Comparison of ENCODE assay signal across 12 cellular contexts in the genomic region with DNA sequence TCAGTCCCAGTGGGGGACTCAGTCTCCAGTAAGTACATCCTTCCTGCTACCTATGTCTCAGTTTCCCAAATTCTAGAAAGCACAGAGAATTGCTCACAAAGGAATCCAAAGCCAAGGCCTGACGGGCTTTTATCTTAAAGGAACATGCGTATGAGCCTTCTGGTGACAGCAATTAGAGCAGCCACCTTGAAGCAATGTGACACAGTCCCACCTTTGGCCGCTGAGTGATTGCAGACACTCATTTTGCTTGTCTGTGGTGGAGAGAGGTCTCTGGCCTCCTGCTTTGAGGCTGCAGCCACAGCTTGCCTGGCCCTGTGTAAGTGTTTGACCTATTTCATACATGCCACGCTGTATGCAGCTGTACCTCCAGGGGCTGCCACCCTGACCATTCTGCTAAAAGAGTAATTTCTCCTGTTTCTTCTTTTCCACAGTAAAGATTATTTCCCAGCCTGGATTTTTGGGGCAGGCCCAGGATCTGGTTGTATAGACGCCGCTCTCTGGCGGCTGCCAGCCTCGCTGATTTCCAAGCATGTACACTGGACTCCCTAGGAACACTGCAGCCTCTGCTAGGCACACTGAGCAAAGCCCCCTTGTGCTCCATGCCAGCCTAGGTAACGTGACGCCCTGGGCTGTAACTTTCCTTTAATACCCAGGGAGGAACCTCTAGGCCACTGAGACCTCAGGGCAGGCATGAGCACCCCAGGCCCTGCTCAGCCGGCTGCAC. TPM values are rescaled to one million over a fixed set of nuclear protein-coding genes. Genes with fewer than 3 reads are reported as not detected.
DNase-seq lines count a peak whose midpoint lies in the region; ATAC-seq, FAIRE-seq and TF ChIP-seq lines count a peak whose summit lies in the region.
"Had no signal": no experiment of that assay in that cellular context is flagged by ENCODE, and none has a peak within 500 bp of the region (broad histone marks: within the 10 kb centered on the region; RNA-seq: fewer than 3 reads in every experiment).

No MANE protein-coding gene starts in this region.

- TF ChIP-seq RAD21 in H1 (IDR thresholded peaks at IDR 0.05 in 1 of 2, conservative IDR thresholded peaks at IDR 0.05 in 1 of 2; ENCODE audit: low read depth in 2 of 2, low read length in 2 of 2): no peak

- H3K9me3 ChIP-seq in H1 (ENCODE audit: insufficient read depth in 2 of 2, low read depth in 1 of 2, low read length in 1 of 2): no peaks in the 10 kb centered on the region
- no peaks in the 10 kb centered on the region for H3K9me3 ChIP-seq in thymus (ENCODE audit: control insufficient read depth)
- H3K9me3 ChIP-seq: tibial artery had no signal

- DNase-seq in activated naive CD4-positive, alpha-beta T cell treated with Interleukin-2 at 50 U/mL for 16 hours: no peak
- DNase-seq in activated CD4-positive, alpha-beta memory T cell treated with anti-CD3 and anti-CD28 coated beads for 36 hours: peak; percentile 40
- DNase-seq in H1 (ENCODE audit: low read depth in 1 of 2, low spot score in 2 of 2): peak in 1 of 2 experiments; percentile 57
- DNase-seq in GM20000 (ENCODE audit: low spot score): no peak
- no peak for DNase-seq in G401 (ENCODE audit: low spot score)
- DNase-seq: activated T-cell treated with anti-CD3 and anti-CD28 coated beads for 4 hours, DMS 273 treated with DMSO at 0.1 percent for 48 hours, NCI-H524 treated with DMSO at 0.1 percent for 48 hours, tibial artery had no signal

- no peak overlapping the region for H2BK12ac ChIP-seq in H1 (ENCODE audit: low read depth, low read length)

- no peak overlapping the region for H2AFZ ChIP-seq in H1 (ENCODE audit: low read length)

- H2BK5ac ChIP-seq in H1 (ENCODE audit: low read depth, low read length): peak overlapping the region; percentile 37; the same call in 1 of the 2 replicates

- no peak overlapping the region for H3K4me3 Mint-ChIP-seq in activated naive CD4-positive, alpha-beta T cell treated with anti-CD3 and anti-CD28 coated beads, Interleukin-2, amount 50 U/mL, for 24 hours
- H3K4me3 Mint-ChIP-seq in activated CD4-positive, alpha-beta memory T cell treated with anti-CD3 and anti-CD28 coated beads for 36 hours: no peak overlapping the region

- H2BK15ac ChIP-seq in H1 (ENCODE audit: low read length): peak overlapping the region; percentile 12; the same call in 1 of the 2 replicates

- no peak overlapping the region for H4K8ac ChIP-seq in H1 (ENCODE audit: extremely low read depth, insufficient read depth, low read length)

- no peaks in the 10 kb centered on the region for H3K79me2 ChIP-seq in H1 (ENCODE audit: control insufficient read depth in 1 of 2, insufficient read depth in 2 of 2, low read length in 2 of 2)

- H2BK120ac ChIP-seq in H1 (replicated peaks; ENCODE audit: low read depth, low read length): no peak overlapping the region

- WGBS in H1 (ENCODE audit: extremely low coverage in 1 of 2, insufficient coverage in 1 of 2, insufficient read length in 1 of 2, insufficient replicate concordance in 2 of 2, low coverage in 1 of 2, low lambda C conversion rate in 2 of 2, missing lambda C conversion rate in 1 of 2), 2 experiments: 80% methylated on average over 11 of the region's 11 CpGs; no CpG with 5 or more reads in 1 of the 2 experiments
- 60% methylated on average over 11 of the region's 11 CpGs for whole genome bisulfite sequencing in thymus

- H3K36me3 Mint-ChIP-seq in activated naive CD4-positive, alpha-beta T cell treated with anti-CD3 and anti-CD28 coated beads, Interleukin-2, amount 50 U/mL, for 24 hours: peaks cover 34% of the 10 kb centered on the region
- H3K36me3 Mint-ChIP-seq in activated CD4-positive, alpha-beta memory T cell treated with anti-CD3 and anti-CD28 coated beads for 36 hours: peaks cover 53% of the 10 kb centered on the region

- in situ Hi-C loops in G401 (cut with HindIII; ENCODE audit: low sequenced_read_pairs): no loop called here

- TF ChIP-seq POLR2A in H1 (IDR thresholded peaks at IDR 0.05; ENCODE audit: control extremely low read depth in 1 of 2, low read depth in 2 of 2, low read length in 2 of 2): no peak

- H4K20me1 ChIP-seq in H1 (replicated peaks in 1 of 2; ENCODE audit: control insufficient read depth in 1 of 2, insufficient read depth in 2 of 2, low read length in 2 of 2): no peaks in the 10 kb centered on the region

- no peak overlapping the region for H3K14ac ChIP-seq in H1 (ENCODE audit: insufficient read length)

- FAIRE-seq in H1 (lab: Jason Lieb, UNC): no peak

- peak overlapping the region; percentile 79 for H3K27ac Mint-ChIP-seq in activated naive CD4-positive, alpha-beta T cell treated with anti-CD3 and anti-CD28 coated beads, Interleukin-2, amount 50 U/mL, for 24 hours
- H3K27ac Mint-ChIP-seq in activated CD4-positive, alpha-beta memory T cell treated with anti-CD3 and anti-CD28 coated beads for 36 hours: no peak overlapping the region

- TF ChIP-seq EP300 in H1 (IDR thresholded peaks at IDR 0.05; ENCODE audit: borderline replicate concordance in 1 of 2, low read depth in 2 of 2, low read length in 2 of 2): no peak

- no peak overlapping the region for H2AK5ac ChIP-seq in H1 (ENCODE audit: low read depth, low read length)

- H3K4me1 Mint-ChIP-seq in activated naive CD4-positive, alpha-beta T cell treated with anti-CD3 and anti-CD28 coated beads, Interleukin-2, amount 50 U/mL, for 24 hours: peaks cover 80% of the 10 kb centered on the region
- peaks cover 71% of the 10 kb centered on the region for H3K4me1 Mint-ChIP-seq in activated CD4-positive, alpha-beta memory T cell treated with anti-CD3 and anti-CD28 coated beads for 36 hours (ENCODE audit: low read depth)

- 0 out of 2 replicates have a peak overlapping the region, but pooled peaks have one; percentile 67 for H2BK20ac ChIP-seq in H1 (ENCODE audit: low read length)

- H3K4me2 ChIP-seq in H1 (ENCODE audit: insufficient read depth in 1 of 2, low read depth in 2 of 2, low read length in 2 of 2): no peak overlapping the region

- no peaks in the 10 kb centered on the region for H3K27me3 Mint-ChIP-seq in activated naive CD4-positive, alpha-beta T cell treated with anti-CD3 and anti-CD28 coated beads, Interleukin-2, amount 50 U/mL, for 24 hours
- no peaks in the 10 kb centered on the region for H3K27me3 Mint-ChIP-seq in activated CD4-positive, alpha-beta memory T cell treated with anti-CD3 and anti-CD28 coated beads for 36 hours

- POLR2A ChIA-PET in activated CD4-positive, alpha-beta memory T cell treated with anti-CD3 and anti-CD28 coated beads for 36 hours (lab: Charles Lee): interaction anchor here (0.8 to 1.2 kb wide), 2 partner anchors 33 to 81 kb away, joined by 3 to 4 read pairs; no protein-coding TSS in a partner anchor
- POLR2A ChIA-PET in H1 (lab: Charles Lee; ENCODE audit: partially characterized antibody): no interaction called here

- H3K18ac ChIP-seq in H1 (ENCODE audit: extremely low read depth, low read length): no peak overlapping the region

- H3K4me1 ChIP-seq in H1 (replicated peaks in 1 of 4; ENCODE audit: control insufficient read depth in 3 of 4, insufficient read depth in 4 of 4, low read length in 3 of 4) (peaks cover 0 to 6% (median 3%) of the 10 kb centered on the region in 4 experiments; a peak in 4 of 7 replicates), thymus (ENCODE audit: control insufficient read depth, insufficient read depth, low read length) (peaks cover 60% of the 10 kb centered on the region)
- H3K4me1 ChIP-seq: tibial artery had no signal

- no peaks in the 10 kb centered on the region for H3K23me2 ChIP-seq in H1 (ENCODE audit: low read depth, low read length)

- peaks cover 0 to 7% (median 0%) of the 10 kb centered on the region in 4 experiments; a peak in 3 of 7 replicates for H3K27me3 ChIP-seq in H1 (replicated peaks in 1 of 4; ENCODE audit: control insufficient read depth in 3 of 4, extremely low read depth in 1 of 4, insufficient read depth in 3 of 4, low read length in 3 of 4)
- H3K27me3 ChIP-seq in thymus (ENCODE audit: control insufficient read depth, insufficient read depth): no peaks in the 10 kb centered on the region

- H3K4me3 ChIP-seq in H1 (ENCODE audit: extremely low read depth in 1 of 4, insufficient read depth in 2 of 4, low read depth in 3 of 4, low read length in 4 of 4) (no peak overlapping the region), thymus (ENCODE audit: low read length) (no peak overlapping the region)
- H3K4me3 ChIP-seq: tibial artery had no signal

- CTCF ChIA-PET in activated CD4-positive, alpha-beta memory T cell treated with anti-CD3 and anti-CD28 coated beads for 36 hours (lab: Charles Lee): interaction anchor here (1.8 kb wide), 1 partner anchor 65 kb away, joined by 6 read pairs; no protein-coding TSS in a partner anchor
- CTCF ChIA-PET in H1 (lab: Charles Lee; ENCODE audit: partially characterized antibody): interaction anchor here (0.7 to 7.9 kb wide), 5 partner anchors 9 to 407 kb away, joined by 3 to 66 read pairs (median 4); no protein-coding TSS in a partner anchor

- no peak overlapping the region for H4K91ac ChIP-seq in H1 (replicated peaks; ENCODE audit: insufficient read length, low read length)

- intact Hi-C loops in activated CD4-positive, alpha-beta memory T cell treated with anti-CD3 and anti-CD28 coated beads for 36 hours (cut with micrococcal nuclease): no loop called here

- H3K79me1 ChIP-seq in H1 (ENCODE audit: low read depth, low read length): no peaks in the 10 kb centered on the region

- no peak overlapping the region for H3K56ac ChIP-seq in H1 (replicated peaks; ENCODE audit: insufficient read length, low read depth, low read length)

- no peak for ATAC-seq in GM21619 (IDR thresholded peaks at IDR 0.05; ENCODE audit: unreplicated experiment)

- H3K9ac ChIP-seq in H1 (replicated peaks in 1 of 4; ENCODE audit: extremely low read depth in 1 of 4, low read depth in 3 of 4, low read length in 3 of 4): no peak overlapping the region

- H4K5ac ChIP-seq in H1 (ENCODE audit: insufficient read length, low read depth, low read length): no peak overlapping the region

- H3K4ac ChIP-seq in H1 (replicated peaks; ENCODE audit: insufficient read length, low read depth, low read length): no peak overlapping the region

- H3K36me3 ChIP-seq in H1 (ENCODE audit: control insufficient read depth in 2 of 4, insufficient read depth in 4 of 4, low read length in 3 of 4) (no peaks in the 10 kb centered on the region), thymus (ENCODE audit: control insufficient read depth, insufficient read depth) (peaks cover 61% of the 10 kb centered on the region)
- H3K36me3 ChIP-seq: tibial artery had no signal

- no peak overlapping the region for H3K27ac ChIP-seq in H1 (ENCODE audit: low read depth, low read length)
- H3K27ac ChIP-seq in thymus (ENCODE audit: low read depth): peak overlapping the region; percentile 64
- H3K27ac ChIP-seq: tibial artery had no signal

- no peak for TF ChIP-seq CTCF in H1 (IDR thresholded peaks at IDR 0.05; ENCODE audit: control extremely low read depth in 1 of 3, insufficient read depth in 1 of 3, low read depth in 1 of 3, low read length in 3 of 3)
- TF ChIP-seq CTCF in GM20000 (IDR thresholded peaks at IDR 0.05; ENCODE audit: extremely low read depth, missing control alignments): no peak

- H3K9me3 Mint-ChIP-seq in activated naive CD4-positive, alpha-beta T cell treated with anti-CD3 and anti-CD28 coated beads, Interleukin-2, amount 50 U/mL, for 24 hours: no peaks in the 10 kb centered on the region
- no peaks in the 10 kb centered on the region for H3K9me3 Mint-ChIP-seq in activated CD4-positive, alpha-beta memory T cell treated with anti-CD3 and anti-CD28 coated beads for 36 hours

- H3K23ac ChIP-seq in H1 (ENCODE audit: insufficient read length): no peak overlapping the region

RNA-seq across cellular contexts. Expression of a gene that starts 1.1 kb away (rescaled TPM):
- total RNA-seq in activated CD4-positive, alpha-beta memory T cell treated with anti-CD3 and anti-CD28 coated beads for 36 hours: 1 to 10 TPM in 1 of 2 experiments, under 1 TPM in 1; 0.86 to 1.1 TPM
- total RNA-seq in H1 (2021; fragmentation: NEBNext Ultra II Directional; extraction: Animal tissue kit (Norgen Biotek cat#: 25700)): not detected in 2 replicates
- polyA plus RNA-seq in H1 (2011; rRNA removed): not detected in 2 replicates
- polyA plus RNA-seq in H1 (2011; cell fraction: cytosol; rRNA removed): not detected
- polyA plus RNA-seq in H1 (2011; cell fraction: nucleus; rRNA removed): not detected
- polyA plus RNA-seq in H1 (2012, experiment 1 of 2): not detected in 4 replicates
- polyA plus RNA-seq in H1 (2012, experiment 2 of 2): not detected
- not detected for polyA plus RNA-seq in H1 (2013, experiment 1 of 2)
- polyA plus RNA-seq in H1 (2013, experiment 2 of 2): not detected
- not detected in 2 replicates for polyA minus RNA-seq in H1 (2011; rRNA and poly(A)+ RNA removed)
- polyA minus RNA-seq in H1 (2011; cell fraction: cytosol; rRNA and poly(A)+ RNA removed): not detected
- polyA minus RNA-seq in H1 (2011; cell fraction: nucleus; rRNA and poly(A)+ RNA removed): not detected
- 3.3 TPM for polyA plus RNA-seq in thymus
- total RNA-seq in G401 (2014; rRNA removed; shearing (Covaris generic)): not detected in 2 replicates

RNA-seq across cellular contexts. Expression of a gene that starts 35.7 kb away (rescaled TPM):
- under 1 TPM; 0.26 to 0.41 TPM for total RNA-seq in activated CD4-positive, alpha-beta memory T cell treated with anti-CD3 and anti-CD28 coated beads for 36 hours
- total RNA-seq in H1 (2021; fragmentation: NEBNext Ultra II Directional; extraction: Animal tissue kit (Norgen Biotek cat#: 25700)): 18.9 and 20.9 TPM in 2 replicates
- 8.6 and 10.8 TPM in 2 replicates for polyA plus RNA-seq in H1 (2011; rRNA removed)
- 9.9 TPM for polyA plus RNA-seq in H1 (2011; cell fraction: cytosol; rRNA removed)
- 13.0 TPM for polyA plus RNA-seq in H1 (2011; cell fraction: nucleus; rRNA removed)
- 7.5 to 9.3 TPM (median 8.6 TPM) in 4 replicates for polyA plus RNA-seq in H1 (2012, experiment 1 of 2)
- 6.2 TPM for polyA plus RNA-seq in H1 (2012, experiment 2 of 2)
- polyA plus RNA-seq in H1 (2013, experiment 1 of 2): 5.4 TPM
- polyA plus RNA-seq in H1 (2013, experiment 2 of 2): 5.4 TPM
- 21.7 and 25.4 TPM in 2 replicates for polyA minus RNA-seq in H1 (2011; rRNA and poly(A)+ RNA removed)
- 9.5 TPM for polyA minus RNA-seq in H1 (2011; cell fraction: cytosol; rRNA and poly(A)+ RNA removed)
- 10.1 TPM for polyA minus RNA-seq in H1 (2011; cell fraction: nucleus; rRNA and poly(A)+ RNA removed)
- polyA plus RNA-seq in thymus: 2.0 TPM
- 0.12 and 0.27 TPM in 2 replicates for total RNA-seq in G401 (2014; rRNA removed; shearing (Covaris generic))

RNA-seq across cellular contexts. Expression of a gene that starts 58.2 kb away (rescaled TPM):
- total RNA-seq in activated CD4-positive, alpha-beta memory T cell treated with anti-CD3 and anti-CD28 coated beads for 36 hours: 10 to 100 TPM; 37.7 to 38.1 TPM
- total RNA-seq in H1 (2021; fragmentation: NEBNext Ultra II Directional; extraction: Animal tissue kit (Norgen Biotek cat#: 25700)): not detected in 2 replicates
- polyA plus RNA-seq in H1 (2011; rRNA removed) (0.08 and 0.19 TPM in 2 replicates), thymus (51.5 TPM)
- 0.04 TPM for polyA plus RNA-seq in H1 (2011; cell fraction: cytosol; rRNA removed)
- polyA plus RNA-seq in H1 (2011; cell fraction: nucleus; rRNA removed): not detected
- polyA plus RNA-seq in H1 (2012, experiment 1 of 2): 0.09 to 0.25 TPM in 2 of 4 replicates, not detected in the others
- polyA plus RNA-seq in H1 (2012, experiment 2 of 2): 0.09 TPM
- 0.22 TPM for polyA plus RNA-seq in H1 (2013, experiment 1 of 2)
- polyA plus RNA-seq in H1 (2013, experiment 2 of 2): 0.11 TPM
- 0.09 TPM in 1 of 2 replicates, not detected in the other for polyA minus RNA-seq in H1 (2011; rRNA and poly(A)+ RNA removed)
- polyA minus RNA-seq in H1 (2011; cell fraction: cytosol; rRNA and poly(A)+ RNA removed): not detected
- 0.10 TPM for polyA minus RNA-seq in H1 (2011; cell fraction: nucleus; rRNA and poly(A)+ RNA removed)
- 0.47 and 0.49 TPM in 2 replicates for total RNA-seq in G401 (2014; rRNA removed; shearing (Covaris generic))

Comparison
In these comparisons a context has a peak if more than half of its experiments do, and no peak if none do; other contexts are left out.
1. RNA of a gene that starts 35.7 kb away (total RNA-seq): 18.9 to 20.9 TPM in H1; 0.26 to 0.41 TPM in activated CD4-positive, alpha-beta memory T cell treated with anti-CD3 and anti-CD28 coated beads for 36 hours and 0.12 to 0.27 TPM in G401; every median in the first group is over 10 times any median in the second.
2. RNA of a gene that starts 58.2 kb away (total RNA-seq): 37.7 to 38.1 TPM in activated CD4-positive, alpha-beta memory T cell treated with anti-CD3 and anti-CD28 coated beads for 36 hours; 0.47 to 0.49 TPM in G401 and not detected in H1; every median in the first group is over 10 times any median in the second.